Comparison of ENCODE assay signal across 1 cellular context in genomic region chr1:23122023-23122738, GRCh38.
TF ChIP-seq lines count a peak whose summit lies in the region.

No MANE protein-coding gene starts in this region.

TF ChIP-seq in HepG2, 621 proteins besides CTCF, POLR2A, EP300 and RAD21 (continued from another document):
- TF ChIP-seq PLSCR1 (CRISPR knock-in tag; IDR thresholded peaks at IDR 0.05; ENCODE audit: borderline replicate concordance) (no peak), POGZ (CRISPR knock-in tag; IDR thresholded peaks at IDR 0.05) (no peak), PAWR (CRISPR knock-in tag; IDR thresholded peaks at IDR 0.05; ENCODE audit: borderline replicate concordance) (no peak), ZNF430 (CRISPR knock-in tag; IDR thresholded peaks at IDR 0.05) (no peak), HDAC1 (CRISPR knock-in tag; IDR thresholded peaks at IDR 0.05) (no peak), ZNF776 (CRISPR knock-in tag; IDR thresholded peaks at IDR 0.05) (no peak), ZNF557 (CRISPR knock-in tag; IDR thresholded peaks at IDR 0.05) (no peak), ZNF580 (CRISPR knock-in tag; IDR thresholded peaks at IDR 0.05; ENCODE audit: borderline replicate concordance, low read depth) (no peak), ETS1 (CRISPR knock-in tag; IDR thresholded peaks at IDR 0.05) (no peak), STAT5B (CRISPR knock-in tag; IDR thresholded peaks at IDR 0.05) (no peak), KDM1A (CRISPR knock-in tag; IDR thresholded peaks at IDR 0.05) (no peak)
